In genomic region chr10:110006358-110007170, GRCh38 we compare ENCODE assay signal across 1 cellular context.
TF ChIP-seq lines count a peak whose summit lies in the region.

No MANE protein-coding gene starts in this region.

TF ChIP-seq in WTC11, 78 proteins besides CTCF, POLR2A, EP300 and RAD21 (continued from another document):
- TF ChIP-seq ZNF281 (CRISPR knock-in tag; IDR thresholded peaks at IDR 0.05) = no peak
- TF ChIP-seq TCF7 (CRISPR knock-in tag; IDR thresholded peaks at IDR 0.05; ENCODE audit: low read depth) = no peak
- TF ChIP-seq ATF6 (CRISPR knock-in tag; IDR thresholded peaks at IDR 0.05) = no peak
- no peak for TF ChIP-seq ZNF263 (CRISPR knock-in tag; IDR thresholded peaks at IDR 0.05; ENCODE audit: low read depth)
- no peak for TF ChIP-seq MYBL2 (CRISPR knock-in tag; IDR thresholded peaks at IDR 0.05)
- no peak for TF ChIP-seq RORB (CRISPR knock-in tag; IDR thresholded peaks at IDR 0.05)
- TF ChIP-seq SOX15 (CRISPR knock-in tag; IDR thresholded peaks at IDR 0.05) = no peak
- TF ChIP-seq ZNF423 (CRISPR knock-in tag; IDR thresholded peaks at IDR 0.05) = no peak
- no peak for TF ChIP-seq AFF4 (CRISPR knock-in tag; IDR thresholded peaks at IDR 0.05; ENCODE audit: borderline replicate concordance)
